Comparison of ENCODE assay signal across 23 cellular contexts in genomic region chr15:68423359-68424028, GRCh38. TPM values are rescaled to one million over a fixed set of nuclear protein-coding genes. Genes with fewer than 3 reads are reported as not detected.
"Had no signal": no experiment of that assay in that cellular context is flagged by ENCODE, and none has a peak within 500 bp of the region (broad histone marks: within the 10 kb centered on the region; RNA-seq: fewer than 3 reads in every experiment).

No MANE protein-coding gene starts in this region.

- H3K27me3 ChIP-seq: sigmoid colon had no signal

- H3K27ac ChIP-seq: foreskin keratinocyte, left lung, parathyroid adenoma, sigmoid colon had no signal

- H3K9me3 Mint-ChIP-seq: activated B cell treated with CpG ODN at 0.5 μM for 24 hours; activated naive CD8-positive, alpha-beta T cell treated with anti-CD3 and anti-CD28 coated beads, Interleukin-2, amount 10 ng/mL, durations not matched to agents 7 days and 5 days; activated T-cell treated with anti-CD3 and anti-CD28 coated beads, Interleukin-2, amount 50 U/mL, for 4 hours; activated T-helper 2 cell treated with anti-CD3 and anti-CD28 coated beads, Interferon-gamma antibody, Interleukin-2, Interleukin-4, amounts not matched to agents 10 μg/mL and 5 μg/mL and 100 μg/mL, durations not matched to agents 14 hours and 24 hours and 36 hours; dendritic cell treated with granulocyte-macrophage colony-stimulating factor and Interleukin-4, amounts not matched to agents 40 ng/mL and 50 ng/mL, for 4 days; natural killer cell treated with Interleukin-12 subunit alpha and Interleukin-12 subunit beta and Interleukin-15 and Interleukin-18, amount 100 ng/mL, for 72 hours had no signal

- H3K9me3 ChIP-seq: left lung, sigmoid colon had no signal

- H3K9ac ChIP-seq: parathyroid adenoma had no signal

- H3K27ac Mint-ChIP-seq: activated B cell treated with CpG ODN at 0.5 μM for 24 hours; activated CD4-positive, alpha-beta T cell treated with anti-CD3 and anti-CD28 coated beads for 36 hours; activated naive CD8-positive, alpha-beta T cell treated with anti-CD3 and anti-CD28 coated beads, Interleukin-2, amount 10 ng/mL, durations not matched to agents 7 days and 5 days; activated T-helper 2 cell treated with anti-CD3 and anti-CD28 coated beads, Interferon-gamma antibody, Interleukin-2, Interleukin-4, amounts not matched to agents 10 μg/mL and 5 μg/mL and 100 μg/mL, durations not matched to agents 14 hours and 24 hours and 36 hours; dendritic cell treated with granulocyte-macrophage colony-stimulating factor and Interleukin-4, amounts not matched to agents 40 ng/mL and 50 ng/mL, for 4 days; natural killer cell treated with Interleukin-12 subunit alpha and Interleukin-12 subunit beta and Interleukin-15 and Interleukin-18, amount 100 ng/mL, for 72 hours; T-helper 17 cell had no signal

- DNase-seq: activated CD4-positive, alpha-beta T cell treated with anti-CD3 and anti-CD28 coated beads for 36 hours; activated CD4-positive, alpha-beta T cell treated with anti-CD3 and anti-CD28 coated beads, Interleukin-2, amount 50 U/mL, for 4 hours; activated CD8-positive, alpha-beta memory T cell treated with anti-CD3 and anti-CD28 coated beads for 24 hours; activated CD8-positive, alpha-beta memory T cell treated with anti-CD3 and anti-CD28 coated beads, Interleukin-2, amount 50 U/mL, for 48 hours; activated naive CD4-positive, alpha-beta T cell treated with Interleukin-2 at 50 U/mL for 16 hours; activated naive CD8-positive, alpha-beta T cell treated with anti-CD3 and anti-CD28 coated beads, Interleukin-2, amount 10 ng/mL, durations not matched to agents 7 days and 5 days; activated T-cell treated with anti-CD3 and anti-CD28 coated beads, Interleukin-2, amount 50 U/mL, for 4 hours; amniotic stem cell; effector CD4-positive, alpha-beta T cell; erythroblast; foreskin keratinocyte; kidney glomerular epithelial cell; left lung; sigmoid colon; stimulated activated CD4-positive, alpha-beta T cell treated with anti-CD3 and anti-CD28 coated beads, Interleukin-4, amount 100 ng/mL, for 1 hour; stimulated activated naive CD4-positive, alpha-beta T cell treated with Interleukin-2 at 50 U/mL for 16 hours; SW 1271; T-helper 17 cell had no signal

- H3K4me3 ChIP-seq: left lung, sigmoid colon had no signal

- H3K36me3 Mint-ChIP-seq: activated naive CD8-positive, alpha-beta T cell treated with anti-CD3 and anti-CD28 coated beads, Interleukin-2, amount 10 ng/mL, durations not matched to agents 7 days and 5 days; natural killer cell treated with Interleukin-12 subunit alpha and Interleukin-12 subunit beta and Interleukin-15 and Interleukin-18, amount 100 ng/mL, for 72 hours had no signal

- ATAC-seq: activated CD4-positive, alpha-beta T cell treated with anti-CD3 and anti-CD28 coated beads for 36 hours; activated T-cell treated with anti-CD3 and anti-CD28 coated beads, Interleukin-2, amount 50 U/mL, for 4 hours; foreskin keratinocyte; left lung; natural killer cell treated with Interleukin-12 subunit alpha and Interleukin-12 subunit beta and Interleukin-15 and Interleukin-18, amount 100 ng/mL, for 72 hours; T-helper 17 cell had no signal

- H3K4me3 Mint-ChIP-seq: activated B cell treated with CpG ODN at 0.5 μM for 24 hours; activated CD4-positive, alpha-beta T cell treated with anti-CD3 and anti-CD28 coated beads for 36 hours; activated naive CD8-positive, alpha-beta T cell treated with anti-CD3 and anti-CD28 coated beads, Interleukin-2, amount 10 ng/mL, durations not matched to agents 7 days and 5 days; activated T-cell treated with anti-CD3 and anti-CD28 coated beads, Interleukin-2, amount 50 U/mL, for 4 hours; dendritic cell treated with granulocyte-macrophage colony-stimulating factor and Interleukin-4, amounts not matched to agents 40 ng/mL and 50 ng/mL, for 4 days; natural killer cell treated with Interleukin-12 subunit alpha and Interleukin-12 subunit beta and Interleukin-15 and Interleukin-18, amount 100 ng/mL, for 72 hours; T-helper 17 cell had no signal

- H2AFZ ChIP-seq: parathyroid adenoma had no signal

- H3K4me1 ChIP-seq: foreskin keratinocyte, parathyroid adenoma had no signal

- H3K4me1 Mint-ChIP-seq: activated B cell treated with CpG ODN at 0.5 μM for 24 hours; activated CD4-positive, alpha-beta T cell treated with anti-CD3 and anti-CD28 coated beads for 36 hours had no signal

- H3K36me3 ChIP-seq: left lung, sigmoid colon had no signal

RNA-seq across cellular contexts. Expression of gene ITGA11, which starts 8.5 kb away (rescaled TPM):
- total RNA-seq: activated B cell treated with CpG ODN at 0.5 μM for 24 hours, foreskin keratinocyte had no signal
- polyA plus RNA-seq: foreskin keratinocyte had no signal
